Comparison of ENCODE assay signal across 9 cellular contexts in the genomic region with DNA sequence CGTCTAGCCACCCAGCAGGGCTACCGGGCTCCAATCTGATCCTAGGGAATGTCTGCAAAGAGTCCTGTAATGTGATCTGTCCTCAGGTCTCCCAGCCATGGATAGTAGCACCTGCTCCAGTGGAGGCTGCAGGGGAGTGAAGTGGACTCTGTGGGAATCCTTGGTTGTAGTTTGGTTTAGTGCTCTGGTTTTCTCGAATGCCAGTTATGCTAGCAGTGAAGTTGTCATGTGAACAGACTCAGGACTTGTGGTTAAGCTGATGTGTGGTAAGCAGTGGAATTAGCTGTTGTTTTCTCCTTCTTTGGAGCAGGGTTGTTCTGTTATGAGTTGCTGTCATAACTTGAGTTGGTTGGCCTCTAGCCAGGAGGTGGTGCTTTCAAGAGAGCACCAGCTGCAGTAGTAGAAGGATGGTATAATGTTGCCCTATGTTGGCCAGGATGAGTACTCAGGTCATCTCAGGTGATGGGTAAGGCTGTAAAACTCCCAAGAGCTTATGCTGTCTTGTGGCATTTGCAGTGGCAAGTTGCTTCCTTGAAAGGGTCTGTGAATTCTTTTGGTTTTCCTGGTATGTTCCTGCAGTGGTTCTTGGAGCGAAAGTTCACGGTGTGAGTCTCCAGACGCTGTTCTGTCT.
A peak's percentile ranks its signal among the peaks of the same experiment; 100 is the strongest.
DNase-seq lines count a peak whose midpoint lies in the region; ATAC-seq and TF ChIP-seq lines count a peak whose summit lies in the region.
"Had no signal": no experiment of that assay in that cellular context is flagged by ENCODE, and none has a peak within 500 bp of the region (broad histone marks: within the 10 kb centered on the region; RNA-seq: fewer than 3 reads in every experiment).

No MANE protein-coding gene starts in this region.

- H3K4me2 ChIP-seq in MM.1S (ENCODE audit: low read depth, low read length), result no peak overlapping the region

- H3K27me3 ChIP-seq in MM.1S (replicated peaks; ENCODE audit: insufficient read depth, low read length), result no peaks in the 10 kb centered on the region

- no peaks in the 10 kb centered on the region for H3K9me2 ChIP-seq in MM.1S (replicated peaks; ENCODE audit: insufficient read depth, low read length)

- no peak overlapping the region for H2AFZ ChIP-seq in MM.1S (ENCODE audit: low read length)

- peaks cover 33% of the 10 kb centered on the region for H3K4me1 Mint-ChIP-seq in activated naive CD8-positive, alpha-beta T cell treated with anti-CD3 and anti-CD28 coated beads, Interleukin-2, amount 10 ng/mL, durations not matched to agents 7 days and 5 days
- peaks cover 56 to 64% of the 10 kb centered on the region in 2 donors for H3K4me1 Mint-ChIP-seq in natural killer cell

- no peak overlapping the region for H3K4me3 ChIP-seq in MM.1S (ENCODE audit: low read length)

- ATAC-seq in GM18511 (IDR thresholded peaks at IDR 0.05; ENCODE audit: unreplicated experiment), result peak; percentile 89
- peak; percentile 54 for ATAC-seq in activated naive CD8-positive, alpha-beta T cell treated with anti-CD3 and anti-CD28 coated beads, Interleukin-2, amount 10 ng/mL, durations not matched to agents 7 days and 5 days (ENCODE audit: low read depth)
- peak; percentile 49 to 78 (median 61) for ATAC-seq in natural killer cell
- no peak for ATAC-seq in GM21390 (IDR thresholded peaks at IDR 0.05; ENCODE audit: unreplicated experiment)
- no peak for ATAC-seq in omental fat pad (ENCODE audit: low FRiP score)

- H3K9ac ChIP-seq in MM.1S (ENCODE audit: low read length), result no peak overlapping the region

- H3K36me3 ChIP-seq in MM.1S (replicated peaks; ENCODE audit: insufficient read depth, low read length), result no peaks in the 10 kb centered on the region

- H3K27ac ChIP-seq in MM.1S (ENCODE audit: low read length), result peak overlapping the region; percentile 63; the same call in 1 of the 2 replicates

- peaks cover 28% of the 10 kb centered on the region for H3K9me3 Mint-ChIP-seq in activated naive CD8-positive, alpha-beta T cell treated with anti-CD3 and anti-CD28 coated beads, Interleukin-2, amount 10 ng/mL, durations not matched to agents 7 days and 5 days
- peaks cover 9 to 15% of the 10 kb centered on the region in 2 donors for H3K9me3 Mint-ChIP-seq in natural killer cell

- H3K27me3 Mint-ChIP-seq in activated naive CD8-positive, alpha-beta T cell treated with anti-CD3 and anti-CD28 coated beads, Interleukin-2, amount 10 ng/mL, durations not matched to agents 7 days and 5 days, result no peaks in the 10 kb centered on the region
- no peaks in the 10 kb centered on the region for H3K27me3 Mint-ChIP-seq in natural killer cell (ENCODE audit: low read depth in 2 of 2)
- H3K27me3 Mint-ChIP-seq: memory B cell had no signal

- no peaks in the 10 kb centered on the region for H4K20me1 ChIP-seq in MM.1S (ENCODE audit: insufficient read depth, low read length)

- peaks cover 6% of the 10 kb centered on the region; the same call in 1 of the 2 replicates for H3K4me1 ChIP-seq in MM.1S (ENCODE audit: low read length)

- no peaks in the 10 kb centered on the region for H3K9me3 ChIP-seq in MM.1S (replicated peaks; ENCODE audit: insufficient read depth, low read length)

- no peaks in the 10 kb centered on the region for H3K79me2 ChIP-seq in MM.1S (ENCODE audit: low read length)

- peak overlapping the region; percentile 39 for H3K27ac Mint-ChIP-seq in activated naive CD8-positive, alpha-beta T cell treated with anti-CD3 and anti-CD28 coated beads, Interleukin-2, amount 10 ng/mL, durations not matched to agents 7 days and 5 days
- H3K27ac Mint-ChIP-seq in natural killer cell, result peak overlapping the region; percentile 78 to 81
- H3K27ac Mint-ChIP-seq: memory B cell had no signal

- H3K36me3 Mint-ChIP-seq in activated naive CD8-positive, alpha-beta T cell treated with anti-CD3 and anti-CD28 coated beads, Interleukin-2, amount 10 ng/mL, durations not matched to agents 7 days and 5 days, result peaks cover 66% of the 10 kb centered on the region
- peaks cover 20% of the 10 kb centered on the region for H3K36me3 Mint-ChIP-seq in natural killer cell

- intact Hi-C loops in natural killer cell (cut with micrococcal nuclease), result no loop called here

- H3F3A ChIP-seq in MM.1S (ENCODE audit: insufficient read depth, low read length), result no peaks in the 10 kb centered on the region

- TF ChIP-seq CTCF in MM.1S (IDR thresholded peaks at IDR 0.05; ENCODE audit: low read length) (no peak), natural killer cell (IDR thresholded peaks at IDR 0.05) (no peak), GM10266 (IDR thresholded peaks at IDR 0.05; ENCODE audit: control insufficient read depth, insufficient read depth, low read depth, missing control alignments) (no peak), omental fat pad (IDR thresholded peaks at IDR 0.05) (no peak)

- DNase-seq in MM.1S (peak; percentile 75), natural killer cell (no peak), GM10266 (ENCODE audit: extremely low spot score) (no peak), Kasumi-1 (lab: John Stamatoyannopoulos, UW) (no peak), omental fat pad (ENCODE audit: low spot score) (no peak)
- no peak for DNase-seq in activated naive CD8-positive, alpha-beta T cell treated with anti-CD3 and anti-CD28 coated beads, Interleukin-2, amount 10 ng/mL, durations not matched to agents 7 days and 5 days

- H3K4me3 Mint-ChIP-seq in activated naive CD8-positive, alpha-beta T cell treated with anti-CD3 and anti-CD28 coated beads, Interleukin-2, amount 10 ng/mL, durations not matched to agents 7 days and 5 days, result peak overlapping the region; percentile 12
- H3K4me3 Mint-ChIP-seq in natural killer cell, result peak overlapping the region; percentile 53
- H3K4me3 Mint-ChIP-seq: memory B cell had no signal

- POLR2A ChIA-PET in activated naive CD8-positive, alpha-beta T cell treated with anti-CD3 and anti-CD28 coated beads, Interleukin-2, amount 10 ng/mL, durations not matched to agents 7 days and 5 days (lab: Charles Lee), result no interaction called here

Comparison
In these comparisons a context has a peak if more than half of its experiments do, and no peak if none do; other contexts are left out.
1. ATAC-seq: peak in GM18511 (single experiment), activated naive CD8-positive, alpha-beta T cell treated with anti-CD3 and anti-CD28 coated beads, Interleukin-2, amount 10 ng/mL, durations not matched to agents 7 days and 5 days (single experiment) and natural killer cell (3 of 3); none in GM21390 (single experiment) and omental fat pad (single experiment).